ENCODE assay signal across 1 cellular context in genomic region chr19:44903602-44904425, GRCh38.
A peak's percentile ranks its signal among the peaks of the same experiment; 100 is the strongest.
TF ChIP-seq lines count a peak whose summit lies in the region.

No MANE protein-coding gene starts in this region.

TF ChIP-seq in HepG2, 621 proteins besides CTCF, POLR2A, EP300 and RAD21 (continued from another document and continues in another):
- TF ChIP-seq ZNF142 (CRISPR knock-in tag; IDR thresholded peaks at IDR 0.05), result 0 out of 2 replicates have a peak, but pooled peaks have one; percentile 19
- no peak for TF ChIP-seq CENPT (CRISPR knock-in tag; IDR thresholded peaks at IDR 0.05; ENCODE audit: low read depth)
- no peak for TF ChIP-seq JUN (CRISPR knock-in tag; IDR thresholded peaks at IDR 0.05)
- TF ChIP-seq U2AF2 (IDR thresholded peaks at IDR 0.05; ENCODE audit: low read depth, low read length), result no peak
- no peak for TF ChIP-seq ARHGAP35 (CRISPR knock-in tag; IDR thresholded peaks at IDR 0.05; ENCODE audit: borderline replicate concordance)
- TF ChIP-seq ZFP41 (CRISPR knock-in tag; IDR thresholded peaks at IDR 0.05; ENCODE audit: borderline replicate concordance), result no peak
- TF ChIP-seq YY1 (IDR thresholded peaks at IDR 0.05; ENCODE audit: insufficient read depth, insufficient replicate concordance, low read depth, low read length), result peak; percentile 46
- TF ChIP-seq BRD4 (CRISPR knock-in tag; IDR thresholded peaks at IDR 0.05), result 0 out of 2 replicates have a peak, but pooled peaks have one; percentile 31
- TF ChIP-seq ZNF788 (CRISPR knock-in tag; IDR thresholded peaks at IDR 0.05; ENCODE audit: borderline replicate concordance), result no peak; the same call in 1 of the 2 replicates
- no peak for TF ChIP-seq REXO4 (CRISPR knock-in tag; IDR thresholded peaks at IDR 0.05; ENCODE audit: borderline replicate concordance)
- no peak for TF ChIP-seq ZNF513 (CRISPR knock-in tag; conservative IDR thresholded peaks at IDR 0.05)
- peak; percentile 36 for TF ChIP-seq CEBPG (CRISPR knock-in tag; IDR thresholded peaks at IDR 0.05)
- TF ChIP-seq RARA (CRISPR knock-in tag; IDR thresholded peaks at IDR 0.05), result peak; percentile 97
- 0 out of 2 replicates have a peak, but pooled peaks have one; percentile 40 for TF ChIP-seq SMAD1 (CRISPR knock-in tag; IDR thresholded peaks at IDR 0.05; ENCODE audit: borderline replicate concordance, low read depth)
- TF ChIP-seq IRF1 (CRISPR knock-in tag; IDR thresholded peaks at IDR 0.05; ENCODE audit: low read depth), result no peak
- 0 out of 2 replicates have a peak, but pooled peaks have one; percentile 50 for TF ChIP-seq PRDM4 (CRISPR knock-in tag; IDR thresholded peaks at IDR 0.05; ENCODE audit: borderline replicate concordance)
- TF ChIP-seq ZNF775 (CRISPR knock-in tag; IDR thresholded peaks at IDR 0.05; ENCODE audit: borderline replicate concordance), result no peak
- peak; percentile 66 for TF ChIP-seq ZBTB26 (CRISPR knock-in tag; IDR thresholded peaks at IDR 0.05; ENCODE audit: borderline replicate concordance)
- peak; percentile 32; the same call in 1 of the 2 replicates for TF ChIP-seq CSRNP1 (CRISPR knock-in tag; IDR thresholded peaks at IDR 0.05)
- TF ChIP-seq ZBTB34 (CRISPR knock-in tag; IDR thresholded peaks at IDR 0.05), result 0 out of 2 replicates have a peak, but pooled peaks have one; percentile 39
- peak; percentile 53; the same call in 1 of the 2 replicates for TF ChIP-seq ZBTB10 (CRISPR knock-in tag; IDR thresholded peaks at IDR 0.05; ENCODE audit: borderline replicate concordance)
- TF ChIP-seq REL (CRISPR knock-in tag; conservative IDR thresholded peaks at IDR 0.05), result no peak
- TF ChIP-seq SRF (IDR thresholded peaks at IDR 0.05; ENCODE audit: low read depth, low read length), result no peak
- peak; percentile 85; the same call in 1 of the 2 replicates for TF ChIP-seq NR2C2 (CRISPR knock-in tag; IDR thresholded peaks at IDR 0.05; ENCODE audit: borderline replicate concordance)
- TF ChIP-seq SALL1 (CRISPR knock-in tag; IDR thresholded peaks at IDR 0.05), result peak; percentile 91
- no peak for TF ChIP-seq EED (CRISPR knock-in tag; IDR thresholded peaks at IDR 0.05)
- TF ChIP-seq ZFY (CRISPR knock-in tag; IDR thresholded peaks at IDR 0.05), result no peak; the same call in none of the 2 replicates
- no peak for TF ChIP-seq ZNF30 (CRISPR knock-in tag; IDR thresholded peaks at IDR 0.05)
- TF ChIP-seq TFDP2 (CRISPR knock-in tag; IDR thresholded peaks at IDR 0.05), result peak; percentile 20
- no peak for TF ChIP-seq HMG20B (CRISPR knock-in tag; conservative IDR thresholded peaks at IDR 0.05)
- no peak for TF ChIP-seq ZNF597 (CRISPR knock-in tag; IDR thresholded peaks at IDR 0.05)
- peak; percentile 54 for TF ChIP-seq ZNF768 (CRISPR knock-in tag; IDR thresholded peaks at IDR 0.05)
- no peak; the same call in 1 of the 2 replicates for TF ChIP-seq ZNF136 (CRISPR knock-in tag; IDR thresholded peaks at IDR 0.05; ENCODE audit: low read depth)
- no peak for TF ChIP-seq FLYWCH1 (CRISPR knock-in tag; IDR thresholded peaks at IDR 0.05)
- TF ChIP-seq NCOR1 (IDR thresholded peaks at IDR 0.05; ENCODE audit: borderline replicate concordance, low read length), result peak; percentile 92
- peak; percentile 66; the same call in 1 of the 2 replicates for TF ChIP-seq ZNF766 (CRISPR knock-in tag; IDR thresholded peaks at IDR 0.05; ENCODE audit: borderline replicate concordance)
- peak; percentile 59 for TF ChIP-seq KLF11 (CRISPR knock-in tag; IDR thresholded peaks at IDR 0.05)
- TF ChIP-seq ZC3H13 (CRISPR knock-in tag; IDR thresholded peaks at IDR 0.05), result peak; percentile 75
- TF ChIP-seq RORA (CRISPR knock-in tag; IDR thresholded peaks at IDR 0.05), result no peak
- peak; percentile 77 for TF ChIP-seq NRL (CRISPR knock-in tag; IDR thresholded peaks at IDR 0.05; ENCODE audit: borderline replicate concordance)
